In the genomic region with DNA sequence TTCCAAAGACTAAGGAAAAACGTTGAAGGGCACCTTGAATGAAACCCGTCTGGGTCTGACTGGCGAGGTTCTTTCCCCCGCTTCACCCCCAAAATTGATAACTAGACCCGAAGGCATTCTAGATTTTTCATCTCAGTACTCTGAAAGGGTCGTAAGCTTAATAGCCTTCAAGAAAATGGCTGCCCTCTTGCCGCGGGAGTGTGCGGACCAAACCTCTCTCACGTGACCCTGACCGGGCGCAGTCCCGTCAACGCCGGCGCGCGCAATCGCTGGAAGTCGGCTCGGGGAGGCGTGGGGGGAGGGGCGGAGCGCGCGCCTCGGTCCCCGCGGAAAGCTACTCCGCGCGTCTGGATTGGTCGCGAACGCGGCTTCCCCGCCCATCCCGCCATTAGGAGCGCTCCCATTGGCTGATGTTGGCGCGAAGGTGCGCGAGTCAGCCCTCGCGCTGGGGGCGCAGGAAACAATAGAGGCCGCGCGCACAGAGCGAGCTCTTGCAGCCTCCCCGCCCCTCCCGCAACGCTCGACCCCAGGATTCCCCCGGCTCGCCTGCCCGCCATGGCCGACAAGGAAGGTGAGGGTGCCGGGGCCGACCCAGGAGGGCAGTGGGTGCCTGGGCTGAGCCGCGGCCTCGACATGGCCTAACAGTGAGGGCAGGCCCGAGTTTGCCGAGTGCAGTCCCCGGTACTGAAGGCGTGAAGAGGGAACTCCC, we compare ENCODE assay signal across 8 cellular contexts. TPM values are rescaled to one million over a fixed set of nuclear protein-coding genes. Genes with fewer than 3 reads are reported as not detected.
A peak's percentile ranks its signal among the peaks of the same experiment; 100 is the strongest.
DNase-seq lines count a peak whose midpoint lies in the region; ATAC-seq and TF ChIP-seq lines count a peak whose summit lies in the region.

A gene (plus strand): TSS at position 457 of the 709 bp plus-strand sequence. CDS start 99 bp downstream, at position 556.

- CTCF ChIA-PET in GM10248 (lab: Yijun Ruan, JAX): interaction anchor here (0.8 to 1.4 kb wide), 3 partner anchors 14 to 251 kb away, joined by 3 to 5 read pairs (median 4); no protein-coding TSS in a partner anchor

- POLR2A ChIA-PET in GM10248 (lab: Yijun Ruan, JAX): interaction anchor here (0.7 to 1.2 kb wide), 7 partner anchors 13 to 359 kb away, joined by 3 to 4 read pairs (median 3); a partner anchor contains a TSS

- no peaks in the 10 kb centered on the region for H3K9me3 ChIP-seq in thymus (ENCODE audit: control insufficient read depth)

- H3K27ac Mint-ChIP-seq in activated naive CD8-positive, alpha-beta T cell: peak within 1 kb of the TSS; percentile 100
- H3K27ac Mint-ChIP-seq in glutamatergic neuron (ENCODE audit: unreplicated experiment) (peak within 1 kb of the TSS; percentile 99), osteocyte (ENCODE audit: unreplicated experiment) (peak within 1 kb of the TSS; percentile 100)

- WGBS in thymus: under 1% methylated on average over 67 of the region's 67 CpGs

- H3K4me1 ChIP-seq in thymus (ENCODE audit: control insufficient read depth, insufficient read depth, low read length): peaks cover 14% of the 10 kb centered on the region

- H3K36me3 Mint-ChIP-seq in activated naive CD8-positive, alpha-beta T cell: peaks cover 11% of the 10 kb centered on the region
- H3K36me3 Mint-ChIP-seq in glutamatergic neuron (ENCODE audit: unreplicated experiment) (no peaks in the 10 kb centered on the region), osteocyte (ENCODE audit: unreplicated experiment) (peaks cover 18% of the 10 kb centered on the region)

- DNase-seq in GM10248 (ENCODE audit: extremely low spot score): peak; percentile 98
- DNase-seq in NCI-H1105 (lab: John Stamatoyannopoulos, UW): peak; percentile 99
- DNase-seq in SKM-1 treated with dmso at 0.1 percent for 144 hours (lab: John Stamatoyannopoulos, UW; ENCODE audit: unreplicated experiment): peak; percentile 97
- DNase-seq in glutamatergic neuron: peak; percentile 99
- peak; percentile 100 for DNase-seq in osteocyte (ENCODE audit: extremely low spot score, unreplicated experiment)

- no peaks in the 10 kb centered on the region for H3K27me3 ChIP-seq in thymus (ENCODE audit: control insufficient read depth, insufficient read depth)

- ATAC-seq in HG02623 (IDR thresholded peaks at IDR 0.05; ENCODE audit: unreplicated experiment): peak; percentile 82

- H3K4me3 ChIP-seq in thymus (ENCODE audit: low read length): peak within 1 kb of the TSS; percentile 74

- H3K4me3 Mint-ChIP-seq in activated naive CD8-positive, alpha-beta T cell: peak within 1 kb of the TSS; percentile 99
- H3K4me3 Mint-ChIP-seq in glutamatergic neuron (ENCODE audit: unreplicated experiment) (peak within 1 kb of the TSS; percentile 100), osteocyte (ENCODE audit: unreplicated experiment) (peak within 1 kb of the TSS; percentile 91)

- H3K27me3 Mint-ChIP-seq in activated naive CD8-positive, alpha-beta T cell: no peaks in the 10 kb centered on the region
- peaks cover 5% of the 10 kb centered on the region for H3K27me3 Mint-ChIP-seq in glutamatergic neuron (ENCODE audit: unreplicated experiment)
- no peaks in the 10 kb centered on the region for H3K27me3 Mint-ChIP-seq in osteocyte (ENCODE audit: unreplicated experiment)

- peaks cover 50% of the 10 kb centered on the region for H3K4me1 Mint-ChIP-seq in activated naive CD8-positive, alpha-beta T cell (ENCODE audit: low read depth)
- H3K4me1 Mint-ChIP-seq in glutamatergic neuron (ENCODE audit: low read depth, unreplicated experiment) (peaks cover 12% of the 10 kb centered on the region), osteocyte (ENCODE audit: unreplicated experiment) (peaks cover 45% of the 10 kb centered on the region)

- H3K36me3 ChIP-seq in thymus (ENCODE audit: control insufficient read depth, insufficient read depth): peaks cover 14% of the 10 kb centered on the region

- peak within 1 kb of the TSS; percentile 99 for H3K27ac ChIP-seq in thymus (ENCODE audit: low read depth)

- TF ChIP-seq CTCF in GM10248 (IDR thresholded peaks at IDR 0.05; ENCODE audit: control extremely low read depth, extremely low read depth, low read depth, missing control alignments) (no peak), glutamatergic neuron (IDR thresholded peaks at IDR 0.05; ENCODE audit: partially characterized antibody, unreplicated experiment) (no peak), osteocyte (IDR thresholded peaks at IDR 0.05) (no peak)

- H3K9me3 Mint-ChIP-seq in activated naive CD8-positive, alpha-beta T cell (ENCODE audit: low read depth): no peaks in the 10 kb centered on the region
- H3K9me3 Mint-ChIP-seq in glutamatergic neuron (ENCODE audit: unreplicated experiment): peaks cover 13% of the 10 kb centered on the region
- no peaks in the 10 kb centered on the region for H3K9me3 Mint-ChIP-seq in osteocyte (ENCODE audit: unreplicated experiment)

RNA-seq across cellular contexts. Expression of the gene that starts here (rescaled TPM):
- total RNA-seq in glutamatergic neuron (ENCODE audit: unreplicated experiment) (332 TPM), osteocyte (244 and 254 TPM in 2 replicates)
- 92.6 TPM for polyA plus RNA-seq in thymus

Comparison
In these comparisons a context has a peak if more than half of its experiments do, and no peak if none do; other contexts are left out.
1. Peak in every context shown above with its lines: DNase-seq, ATAC-seq, H3K4me3 ChIP-seq and H3K27ac ChIP-seq.